In genomic region chr17:56478836-56479447, GRCh38 we compare ENCODE assay signal across 10 cellular contexts.
DNase-seq lines count a peak whose midpoint lies in the region; FAIRE-seq and TF ChIP-seq lines count a peak whose summit lies in the region.
"Had no signal": no experiment of that assay in that cellular context is flagged by ENCODE, and none has a peak within 500 bp of the region (broad histone marks: within the 10 kb centered on the region; RNA-seq: fewer than 3 reads in every experiment).

No MANE protein-coding gene starts in this region.

- peaks cover 1% of the 10 kb centered on the region for H3K4me1 Mint-ChIP-seq in activated CD4-positive, alpha-beta memory T cell treated with anti-CD3 and anti-CD28 coated beads, Interleukin-2, amount 10 ng/mL, durations not matched to agents 7 days and 5 days

- H3K4me2 ChIP-seq in parathyroid adenoma (ENCODE audit: low read length): no peak overlapping the region

- POLR2A ChIA-PET in activated CD4-positive, alpha-beta memory T cell treated with anti-CD3 and anti-CD28 coated beads, Interleukin-2, amount 10 ng/mL, durations not matched to agents 7 days and 5 days (lab: Charles Lee): no interaction called here

- in situ Hi-C loops in G401 (cut with HindIII; ENCODE audit: low sequenced_read_pairs): no loop called here

- TF ChIP-seq CTCF in choroid plexus epithelial cell (conservative IDR thresholded peaks at IDR 0.05; ENCODE audit: low read depth, low read length): peak; percentile 51
- TF ChIP-seq CTCF in parathyroid adenoma (IDR thresholded peaks at IDR 0.05): peak; percentile 35

- CTCF ChIA-PET in activated CD4-positive, alpha-beta memory T cell treated with anti-CD3 and anti-CD28 coated beads, Interleukin-2, amount 10 ng/mL, durations not matched to agents 7 days and 5 days (lab: Charles Lee): no interaction called here

- H3K9me3 Mint-ChIP-seq in activated CD4-positive, alpha-beta memory T cell treated with anti-CD3 and anti-CD28 coated beads, Interleukin-2, amount 10 ng/mL, durations not matched to agents 7 days and 5 days: no peaks in the 10 kb centered on the region

- H3K27me3 Mint-ChIP-seq in activated CD4-positive, alpha-beta memory T cell treated with anti-CD3 and anti-CD28 coated beads, Interleukin-2, amount 10 ng/mL, durations not matched to agents 7 days and 5 days: peaks cover 16% of the 10 kb centered on the region

- H3K9ac ChIP-seq in parathyroid adenoma: no peak overlapping the region

- H3K9me3 ChIP-seq in parathyroid adenoma (ENCODE audit: control insufficient read depth, low read length): no peaks in the 10 kb centered on the region

- FAIRE-seq in A204.1 (lab: Jason Lieb, UNC): peak; percentile 27

- no peak overlapping the region for H3K27ac ChIP-seq in parathyroid adenoma
- H3K27ac ChIP-seq: epithelial cell of prostate had no signal

- H3K4me3 ChIP-seq in choroid plexus epithelial cell (ENCODE audit: low read depth, low read length): no peak overlapping the region
- H3K4me3 ChIP-seq in parathyroid adenoma (ENCODE audit: low read depth, low read length): no peak overlapping the region

- H3K4me3 Mint-ChIP-seq in activated CD4-positive, alpha-beta memory T cell treated with anti-CD3 and anti-CD28 coated beads, Interleukin-2, amount 10 ng/mL, durations not matched to agents 7 days and 5 days: no peak overlapping the region
- H3K4me3 Mint-ChIP-seq: stimulated activated naive CD8-positive, alpha-beta T cell treated with anti-CD3 and anti-CD28 coated beads, Interleukin-15, Interleukin-2, amounts not matched to agents 100 ng/mL and 50 ng/mL, for 24 hours had no signal

- H3K4me1 ChIP-seq in parathyroid adenoma: no peaks in the 10 kb centered on the region

- DNase-seq in G401 (ENCODE audit: low spot score) (peak; percentile 10), MV-4-11 (lab: John Stamatoyannopoulos, UW) (peak; percentile 19), choroid plexus epithelial cell (ENCODE audit: low read depth) (peak; percentile 41), GOT3 (lab: John Stamatoyannopoulos, UW) (no peak), C1 segment of cervical spinal cord (lab: John Stamatoyannopoulos, UW) (no peak)
- no peak for DNase-seq in activated CD4-positive, alpha-beta memory T cell treated with anti-CD3 and anti-CD28 coated beads, Interleukin-2, amount 10 ng/mL, durations not matched to agents 7 days and 5 days

- no peaks in the 10 kb centered on the region for H3K27me3 ChIP-seq in parathyroid adenoma (ENCODE audit: control insufficient read depth, insufficient read depth, low read length)

- no peaks in the 10 kb centered on the region for H3K79me2 ChIP-seq in parathyroid adenoma

- H3K36me3 ChIP-seq in parathyroid adenoma (ENCODE audit: control insufficient read depth, insufficient read depth, low read length): no peaks in the 10 kb centered on the region

- no peak overlapping the region for H3K27ac Mint-ChIP-seq in activated CD4-positive, alpha-beta memory T cell treated with anti-CD3 and anti-CD28 coated beads, Interleukin-2, amount 10 ng/mL, durations not matched to agents 7 days and 5 days
- H3K27ac Mint-ChIP-seq: stimulated activated naive CD8-positive, alpha-beta T cell treated with anti-CD3 and anti-CD28 coated beads, Interleukin-15, Interleukin-2, amounts not matched to agents 100 ng/mL and 50 ng/mL, for 24 hours had no signal

- H2AFZ ChIP-seq in parathyroid adenoma: no peak overlapping the region

- no peaks in the 10 kb centered on the region for H3K36me3 Mint-ChIP-seq in activated CD4-positive, alpha-beta memory T cell treated with anti-CD3 and anti-CD28 coated beads, Interleukin-2, amount 10 ng/mL, durations not matched to agents 7 days and 5 days (ENCODE audit: low read depth)

Comparison
In these comparisons a context has a peak if more than half of its experiments do, and no peak if none do; other contexts are left out.
1. DNase-seq: peak in G401 (single experiment), MV-4-11 (single experiment) and choroid plexus epithelial cell (single experiment); none in activated CD4-positive, alpha-beta memory T cell treated with anti-CD3 and anti-CD28 coated beads, Interleukin-2, amount 10 ng/mL, durations not matched to agents 7 days and 5 days (single experiment), GOT3 (single experiment) and C1 segment of cervical spinal cord (0 of 14).